In genomic region chr18:10296491-10296890, GRCh38 we compare ENCODE assay signal across 25 cellular contexts.
"Had no signal": no experiment of that assay in that cellular context is flagged by ENCODE, and none has a peak within 500 bp of the region (broad histone marks: within the 10 kb centered on the region; RNA-seq: fewer than 3 reads in every experiment).

No MANE protein-coding gene starts in this region.

- H3K36me3 ChIP-seq: ascending aorta, prostate gland, right atrium auricular region, thyroid gland, upper lobe of right lung had no signal

- DNase-seq: activated B cell treated with CpG ODN at 0.5 μM for 24 hours; activated CD4-positive, alpha-beta T cell treated with anti-CD3 and anti-CD28 coated beads for 36 hours; activated CD4-positive, alpha-beta T cell treated with anti-CD3 and anti-CD28 coated beads, Interleukin-2, amount 50 U/mL, for 4 hours; activated CD8-positive, alpha-beta memory T cell treated with anti-CD3 and anti-CD28 coated beads for 24 hours; activated CD8-positive, alpha-beta memory T cell treated with anti-CD3 and anti-CD28 coated beads, Interleukin-2, amount 50 U/mL, for 4 hours; activated T-cell treated with anti-CD3 and anti-CD28 coated beads, Interleukin-2, amount 50 U/mL, for 24 hours; central memory CD4-positive, alpha-beta T cell; effector CD8-positive, alpha-beta T cell; erythroblast; foreskin melanocyte; glutamatergic neuron; hypothalamus; left ventricle myocardium superior; midbrain; natural killer cell; stimulated activated CD4-positive, alpha-beta T cell treated with anti-CD3 and anti-CD28 coated beads, Interleukin-12 subunit alpha, Interleukin-12 subunit beta, amount 100 ng/mL, for 4 hours; stimulated activated CD4-positive, alpha-beta T cell treated with anti-CD3 and anti-CD28 coated beads, Interleukin-4, amount 100 ng/mL, for 4 hours; substantia nigra; T-helper 9 cell; thyroid gland; upper lobe of right lung had no signal

- H3K27ac ChIP-seq: ascending aorta, prostate gland, right atrium auricular region, thyroid gland, upper lobe of right lung had no signal

- H3K4me3 ChIP-seq: ascending aorta, prostate gland, right atrium auricular region, thyroid gland, upper lobe of right lung had no signal

- H3K9me3 ChIP-seq: ascending aorta, prostate gland, right atrium auricular region, thyroid gland, upper lobe of right lung had no signal

- FAIRE-seq: islet of Langerhans had no signal
